In genomic region chr10:51832652-51833383, GRCh38 we compare ENCODE assay signal across 9 cellular contexts.
DNase-seq lines count a peak whose midpoint lies in the region; ATAC-seq, FAIRE-seq and TF ChIP-seq lines count a peak whose summit lies in the region.
"Had no signal": no experiment of that assay in that cellular context is flagged by ENCODE, and none has a peak within 500 bp of the region (broad histone marks: within the 10 kb centered on the region; RNA-seq: fewer than 3 reads in every experiment).

No MANE protein-coding gene starts in this region.

- H3K27ac Mint-ChIP-seq in osteocyte (ENCODE audit: unreplicated experiment) (no peak overlapping the region), glutamatergic neuron (ENCODE audit: unreplicated experiment) (no peak overlapping the region)

- H3K4me2 ChIP-seq in keratinocyte (ENCODE audit: control insufficient read depth, extremely low read depth, insufficient read depth, low read depth, low read length), result peak overlapping the region; percentile 13

- DNase-seq in GM12865 (ENCODE audit: low read depth), result peak; percentile 21
- DNase-seq in SW480 (ENCODE audit: low spot score), result peak; percentile 68
- DNase-seq in keratinocyte (ENCODE audit: low read depth, low spot score), result peak; percentile 83
- no peak for DNase-seq in osteocyte (ENCODE audit: extremely low spot score, unreplicated experiment)
- no peak for DNase-seq in glutamatergic neuron
- no peak for DNase-seq in activated effector memory CD4-positive, alpha-beta T cell treated with anti-CD3 and anti-CD28 coated beads, Interleukin-2, amount 50 U/mL, for 16 hours
- no peak for DNase-seq in occipital lobe (lab: John Stamatoyannopoulos, UW)

- no peaks in the 10 kb centered on the region for H3K9me3 ChIP-seq in keratinocyte (ENCODE audit: control insufficient read depth, low read depth, low read length)

- H3K9me1 ChIP-seq in keratinocyte (ENCODE audit: control insufficient read depth, extremely low read depth, insufficient read depth, low read length), result no peaks in the 10 kb centered on the region

- H3K27ac ChIP-seq in keratinocyte (ENCODE audit: control insufficient read depth, insufficient read depth, low read length), result peak overlapping the region; percentile 7

- H3K36me3 ChIP-seq in keratinocyte (ENCODE audit: control insufficient read depth in 2 of 2, extremely low read depth in 1 of 2, insufficient read depth in 2 of 2, low read length in 2 of 2), result no peaks in the 10 kb centered on the region

- no peaks in the 10 kb centered on the region for H3K27me3 Mint-ChIP-seq in osteocyte (ENCODE audit: unreplicated experiment)
- H3K27me3 Mint-ChIP-seq in glutamatergic neuron (ENCODE audit: unreplicated experiment), result no peaks in the 10 kb centered on the region

- H3K4me1 ChIP-seq in keratinocyte (ENCODE audit: control insufficient read depth, extremely low read depth, insufficient read depth, low read length), result peaks cover 7% of the 10 kb centered on the region

- peak overlapping the region; percentile 2 for H2AFZ ChIP-seq in keratinocyte (ENCODE audit: control insufficient read depth, low read length)

- H3K4me3 ChIP-seq in GM12865 (ENCODE audit: low read depth, low read length), result no peak overlapping the region
- no peak overlapping the region for H3K4me3 ChIP-seq in keratinocyte (ENCODE audit: control insufficient read depth in 2 of 3, extremely low read depth in 1 of 3, insufficient read depth in 2 of 3, low read depth in 1 of 3, low read length in 3 of 3)

- no peak for TF ChIP-seq CTCF in GM12865 (IDR thresholded peaks at IDR 0.05; ENCODE audit: insufficient read depth, low read depth, low read length, missing control alignments)
- no peak for TF ChIP-seq CTCF in keratinocyte (optimal IDR thresholded peaks at IDR 0.05 in 1 of 3, IDR thresholded peaks at IDR 0.05 in 1 of 3, conservative IDR thresholded peaks at IDR 0.05 in 1 of 3; ENCODE audit: extremely low read depth in 1 of 3, insufficient read depth in 2 of 3, low read length in 3 of 3)
- no peak for TF ChIP-seq CTCF in osteocyte (IDR thresholded peaks at IDR 0.05)
- no peak for TF ChIP-seq CTCF in glutamatergic neuron (IDR thresholded peaks at IDR 0.05; ENCODE audit: partially characterized antibody, unreplicated experiment)

- H3K9me3 Mint-ChIP-seq in osteocyte (ENCODE audit: unreplicated experiment) (peaks cover 17% of the 10 kb centered on the region), glutamatergic neuron (ENCODE audit: unreplicated experiment) (peaks cover 2% of the 10 kb centered on the region)

- H3K4me1 Mint-ChIP-seq in osteocyte (ENCODE audit: unreplicated experiment) (peaks cover 4% of the 10 kb centered on the region), glutamatergic neuron (ENCODE audit: low read depth, unreplicated experiment) (no peaks in the 10 kb centered on the region)

- ATAC-seq in HG02759 (IDR thresholded peaks at IDR 0.05; ENCODE audit: unreplicated experiment), result peak; percentile 96

- H4K20me1 ChIP-seq in keratinocyte (ENCODE audit: control insufficient read depth, extremely low read depth, insufficient read depth, low read length), result no peaks in the 10 kb centered on the region

- no peaks in the 10 kb centered on the region for H3K79me2 ChIP-seq in keratinocyte (ENCODE audit: control insufficient read depth, insufficient read depth, low read length)

- no peaks in the 10 kb centered on the region for H3K27me3 ChIP-seq in keratinocyte (ENCODE audit: control insufficient read depth, extremely low read depth, insufficient read depth, low read length)

- FAIRE-seq in keratinocyte (lab: Jason Lieb, UNC), result peak; percentile 95
- FAIRE-seq: endometrium had no signal

- H3K36me3 Mint-ChIP-seq in osteocyte (ENCODE audit: unreplicated experiment) (no peaks in the 10 kb centered on the region), glutamatergic neuron (ENCODE audit: unreplicated experiment) (peaks cover 7% of the 10 kb centered on the region)

- dilution Hi-C loops in keratinocyte (cut with MboI; ENCODE audit: extremely low pct_ligation_motif_present, low sequenced_read_pairs), result no loop called here

- H3K9ac ChIP-seq in keratinocyte (ENCODE audit: control insufficient read depth, extremely low read depth, insufficient read depth, low read length), result no peak overlapping the region

- no peak overlapping the region for H3K4me3 Mint-ChIP-seq in osteocyte (ENCODE audit: unreplicated experiment)
- no peak overlapping the region for H3K4me3 Mint-ChIP-seq in glutamatergic neuron (ENCODE audit: unreplicated experiment)

Comparison
In these comparisons a context has a peak if more than half of its experiments do, and no peak if none do; other contexts are left out.
1. DNase-seq: peak in GM12865 (single experiment), SW480 (single experiment) and keratinocyte (single experiment); none in osteocyte (single experiment), glutamatergic neuron (single experiment), activated effector memory CD4-positive, alpha-beta T cell treated with anti-CD3 and anti-CD28 coated beads, Interleukin-2, amount 50 U/mL, for 16 hours (single experiment) and occipital lobe (single experiment).